Comparison of ENCODE assay signal across 9 cellular contexts in genomic region chr12:30902606-30903005, GRCh38. TPM values are rescaled to one million over a fixed set of nuclear protein-coding genes. Genes with fewer than 3 reads are reported as not detected.
"Had no signal": no experiment of that assay in that cellular context is flagged by ENCODE, and none has a peak within 500 bp of the region (broad histone marks: within the 10 kb centered on the region; RNA-seq: fewer than 3 reads in every experiment).

No MANE protein-coding gene starts in this region.

- H3K4me3 ChIP-seq: GM23338, K562 had no signal

- FAIRE-seq: H1, H54, HTR-8/SVneo, K562 had no signal

- DNase-seq: H9, HCEC 1CT, IMR-90, KG1 had no signal

RNA-seq across cellular contexts. Expression of gene TSPAN11, which starts 23.9 kb away (rescaled TPM):
- polyA plus RNA-seq: K562 had no signal
